In the genomic region with DNA sequence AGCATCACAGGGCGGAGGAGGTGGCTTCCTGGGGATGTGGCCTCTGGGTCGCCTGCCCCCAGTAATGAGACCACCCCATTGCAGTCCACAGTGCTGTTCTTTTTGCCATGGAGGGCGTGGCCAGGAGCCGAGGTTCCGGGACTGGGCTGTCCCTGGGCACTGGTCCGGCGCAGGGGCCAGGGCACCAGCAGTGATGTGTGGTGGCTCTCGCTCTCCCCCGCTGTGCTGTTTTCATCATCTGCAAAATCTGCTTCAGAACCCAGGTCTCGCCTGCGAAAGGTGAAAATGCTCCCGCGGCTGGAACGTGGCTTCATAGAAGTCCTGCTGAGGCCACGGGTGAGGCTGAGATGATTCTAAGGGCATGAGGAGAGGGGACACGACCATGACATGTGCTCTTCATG, we compare ENCODE assay signal across 18 cellular contexts. TPM values are rescaled to one million over a fixed set of nuclear protein-coding genes. Genes with fewer than 3 reads are reported as not detected.
DNase-seq lines count a peak whose midpoint lies in the region; ATAC-seq and TF ChIP-seq lines count a peak whose summit lies in the region.
"Had no signal": no experiment of that assay in that cellular context is flagged by ENCODE, and none has a peak within 500 bp of the region (broad histone marks: within the 10 kb centered on the region; RNA-seq: fewer than 3 reads in every experiment).

No MANE protein-coding gene starts in this region.

- TF ChIP-seq CTCF in chondrocyte (IDR thresholded peaks at IDR 0.05) (no peak), spleen (IDR thresholded peaks at IDR 0.05 in 8 of 11, conservative IDR thresholded peaks at IDR 0.05 in 3 of 11) (no peak)

- no peak overlapping the region for H3K27ac ChIP-seq in mesenchymal stem cell (ENCODE audit: low read length, poor library complexity, severe bottlenecking)
- H3K27ac ChIP-seq in spleen: no peak overlapping the region
- H3K27ac ChIP-seq: BLaER1 treated with 17β-estradiol and CSF1 and Interleukin-3, amounts not matched to agents 10 nM and 100 nM had no signal

- no peak overlapping the region for H2BK15ac ChIP-seq in mesenchymal stem cell (ENCODE audit: low read depth, poor library complexity, severe bottlenecking)

- H3K36me3 ChIP-seq in mesenchymal stem cell (ENCODE audit: control insufficient read depth in 1 of 2, insufficient read depth in 2 of 2, low read depth in 1 of 2, low read length in 2 of 2) (no peaks in the 10 kb centered on the region), spleen (peaks cover 0 to 16% (median 0%) of the 10 kb centered on the region in 6 donors)
- H3K36me3 ChIP-seq: BLaER1 treated with 17β-estradiol and CSF1 and Interleukin-3, amounts not matched to agents 10 nM and 100 nM had no signal

- H2BK12ac ChIP-seq in mesenchymal stem cell (ENCODE audit: low read length in 2 of 2): no peak overlapping the region

- H3K18ac ChIP-seq in mesenchymal stem cell (ENCODE audit: low read depth in 1 of 2, low read length in 2 of 2): no peak overlapping the region

- no peak overlapping the region for H4K8ac ChIP-seq in mesenchymal stem cell (ENCODE audit: low read length)

- H3K4me3 ChIP-seq in mesenchymal stem cell (ENCODE audit: insufficient read depth in 1 of 2, low read depth in 1 of 2, low read length in 2 of 2) (no peak overlapping the region), spleen (no peak overlapping the region)
- H3K4me3 ChIP-seq: BLaER1 treated with 17β-estradiol and CSF1 and Interleukin-3, amounts not matched to agents 10 nM and 100 nM had no signal

- H3K9me3 ChIP-seq in mesenchymal stem cell (ENCODE audit: control insufficient read depth, low read length): peaks cover 6% of the 10 kb centered on the region
- no peaks in the 10 kb centered on the region for H3K9me3 ChIP-seq in spleen

- no peak overlapping the region for H3K23ac ChIP-seq in mesenchymal stem cell (ENCODE audit: low read length in 2 of 2)

- H3K27me3 Mint-ChIP-seq in chondrocyte (ENCODE audit: low read depth): peaks cover 2% of the 10 kb centered on the region
- H3K27me3 Mint-ChIP-seq in activated T-cell treated with anti-CD3 and anti-CD28 coated beads, Interleukin-2, amount 50 U/mL, for 4 hours (ENCODE audit: low read depth): peaks cover 4% of the 10 kb centered on the region

- no peaks in the 10 kb centered on the region for H3K4me1 Mint-ChIP-seq in chondrocyte (ENCODE audit: low read depth)
- no peaks in the 10 kb centered on the region for H3K4me1 Mint-ChIP-seq in activated T-cell treated with anti-CD3 and anti-CD28 coated beads, Interleukin-2, amount 50 U/mL, for 4 hours (ENCODE audit: low read depth)
- H3K4me1 Mint-ChIP-seq: B cell had no signal

- H3K79me1 ChIP-seq in mesenchymal stem cell (replicated peaks; ENCODE audit: low read length, poor library complexity, severe bottlenecking): no peaks in the 10 kb centered on the region

- no peaks in the 10 kb centered on the region for H3K9me3 Mint-ChIP-seq in chondrocyte (ENCODE audit: low read depth)
- H3K9me3 Mint-ChIP-seq in activated T-cell treated with anti-CD3 and anti-CD28 coated beads, Interleukin-2, amount 50 U/mL, for 4 hours: no peaks in the 10 kb centered on the region
- H3K9me3 Mint-ChIP-seq: CD8-positive, alpha-beta T cell had no signal

- DNase-seq in cardiac septum (ENCODE audit: low spot score): peak; percentile 60
- DNase-seq in Right ventricle myocardium superior: no peak
- peak; percentile 58 for DNase-seq in chondrocyte (ENCODE audit: low spot score)
- DNase-seq in mesenchymal stem cell: no peak
- peak; percentile 56 for DNase-seq in spleen
- DNase-seq in activated T-cell treated with anti-CD3 and anti-CD28 coated beads, Interleukin-2, amount 50 U/mL, for 4 hours: no peak
- DNase-seq in NCI-H1092 treated with DMSO at 0.1 percent for 48 hours (lab: John Stamatoyannopoulos, UW): no peak
- DNase-seq in erythroblast (lab: John Stamatoyannopoulos, UW): no peak
- DNase-seq: Calu3; CD8-positive, alpha-beta T cell; DMS79 treated with DMSO at 0.1 percent for 48 hours; GF-D8; GOT3; H7 had no signal

- no peak overlapping the region for H3K14ac ChIP-seq in mesenchymal stem cell (ENCODE audit: low read length in 2 of 2)

- no peak for ATAC-seq in Right ventricle myocardium superior (ENCODE audit: poor library complexity)
- no peak for ATAC-seq in activated T-cell treated with anti-CD3 and anti-CD28 coated beads, Interleukin-2, amount 50 U/mL, for 4 hours
- ATAC-seq: CD8-positive, alpha-beta T cell; HCT116; HepG2 had no signal

- no peak overlapping the region for H2BK5ac ChIP-seq in mesenchymal stem cell (ENCODE audit: low read depth, low read length, poor library complexity, severe bottlenecking)

- no peak overlapping the region for H3K9ac ChIP-seq in mesenchymal stem cell (ENCODE audit: low read length)
- H3K9ac ChIP-seq: BLaER1 treated with 17β-estradiol and CSF1 and Interleukin-3, amounts not matched to agents 10 nM and 100 nM had no signal

- H3K4me2 ChIP-seq in mesenchymal stem cell (ENCODE audit: low read length, poor library complexity, severe bottlenecking): no peak overlapping the region
- H3K4me2 ChIP-seq: BLaER1 treated with 17β-estradiol and CSF1 and Interleukin-3, amounts not matched to agents 10 nM and 100 nM had no signal

- peak overlapping the region; percentile 34 for H2AFZ ChIP-seq in mesenchymal stem cell (ENCODE audit: low read depth, low read length)

- no peak for TF ChIP-seq POLR2A in spleen (IDR thresholded peaks at IDR 0.05)
- TF ChIP-seq POLR2A in erythroblast (IDR thresholded peaks at IDR 0.05; ENCODE audit: low read length): no peak

- H3K4me1 ChIP-seq in mesenchymal stem cell (ENCODE audit: control insufficient read depth, insufficient read depth, low read depth, low read length): no peaks in the 10 kb centered on the region
- no peaks in the 10 kb centered on the region for H3K4me1 ChIP-seq in spleen

- no peak overlapping the region for H2BK120ac ChIP-seq in mesenchymal stem cell (ENCODE audit: low read depth, low read length)

- H3K27me3 ChIP-seq in mesenchymal stem cell (ENCODE audit: control insufficient read depth in 1 of 2, insufficient read depth in 1 of 2, low read length in 2 of 2): peaks cover 0 to 15% of the 10 kb centered on the region in 2 experiments
- H3K27me3 ChIP-seq in spleen (replicated peaks in 1 of 7): no peaks in the 10 kb centered on the region
- H3K27me3 ChIP-seq: BLaER1 treated with 17β-estradiol and CSF1 and Interleukin-3, amounts not matched to agents 10 nM and 100 nM had no signal

- no peak overlapping the region for H2AK5ac ChIP-seq in mesenchymal stem cell (ENCODE audit: low read length, severe bottlenecking)

- H3K27ac Mint-ChIP-seq in chondrocyte (ENCODE audit: unreplicated experiment): no peak overlapping the region
- H3K27ac Mint-ChIP-seq: B cell; CD8-positive, alpha-beta T cell had no signal

- intact Hi-C loops in cardiac septum (cut with DNase I): no loop called here
- intact Hi-C loops in Right ventricle myocardium superior (cut with DNase I): no loop called here
- intact Hi-C loops in spleen (cut with DNase I; ENCODE audit: low total_unique reads): no loop called here

- WGBS in mesenchymal stem cell: 92% methylated on average over 16 of the region's 16 CpGs
- WGBS in spleen, 5 donors: 88 to 93% (median 88%) methylated on average over 15 to 16 of the region's 16 CpGs

- no peak overlapping the region for H3K4ac ChIP-seq in mesenchymal stem cell (ENCODE audit: low read depth in 1 of 2, low read length in 2 of 2)

- H3K36me3 Mint-ChIP-seq in chondrocyte (ENCODE audit: low read depth): no peaks in the 10 kb centered on the region
- H3K36me3 Mint-ChIP-seq in activated T-cell treated with anti-CD3 and anti-CD28 coated beads, Interleukin-2, amount 50 U/mL, for 4 hours (ENCODE audit: insufficient read depth): no peaks in the 10 kb centered on the region
- H3K36me3 Mint-ChIP-seq: CD8-positive, alpha-beta T cell had no signal

- no peak overlapping the region for H4K91ac ChIP-seq in mesenchymal stem cell (ENCODE audit: low read length)

- H3K4me3 Mint-ChIP-seq in chondrocyte (ENCODE audit: unreplicated experiment): no peak overlapping the region
- H3K4me3 Mint-ChIP-seq in activated T-cell treated with anti-CD3 and anti-CD28 coated beads, Interleukin-2, amount 50 U/mL, for 4 hours: no peak overlapping the region
- H3K4me3 Mint-ChIP-seq: B cell; CD8-positive, alpha-beta T cell had no signal

RNA-seq across cellular contexts. Expression of a gene that starts 45.8 kb away (rescaled TPM):
- total RNA-seq in cardiac septum (166 TPM), Right ventricle myocardium superior (162 TPM), chondrocyte (0.21 to 0.25 TPM (median 0.24 TPM) in 3 replicates), spleen (1 to 10 TPM in 1 of 7 donors, under 1 TPM in 3, not detected in 3; 0.17 to 1.2 (median 0.48) TPM)
- polyA plus RNA-seq in mesenchymal stem cell (2013, experiment 1 of 2): 0.29 TPM
- 0.34 TPM for polyA plus RNA-seq in mesenchymal stem cell (2013, experiment 2 of 2)
- under 1 TPM; 0.02 to 0.06 (median 0.02) TPM for polyA plus RNA-seq in spleen
- not detected for total RNA-seq in activated T-cell treated with anti-CD3 and anti-CD28 coated beads, Interleukin-2, amount 50 U/mL, for 4 hours
- total RNA-seq: HepG2 had no signal

Comparison
In these comparisons a context has a peak if more than half of its experiments do, and no peak if none do; other contexts are left out.
1. DNase-seq: peak in cardiac septum (single experiment), chondrocyte (single experiment) and spleen (single experiment); none in Right ventricle myocardium superior (single experiment), mesenchymal stem cell (single experiment), activated T-cell treated with anti-CD3 and anti-CD28 coated beads, Interleukin-2, amount 50 U/mL, for 4 hours (single experiment), NCI-H1092 treated with DMSO at 0.1 percent for 48 hours (single experiment) and erythroblast (0 of 2).
2. RNA of a gene that starts 45.8 kb away (total RNA-seq): 166 TPM in cardiac septum (single experiment) and 162 TPM in Right ventricle myocardium superior (single experiment); 0.21 to 0.25 TPM in chondrocyte, 0.17 to 1.2 TPM in spleen and not detected in activated T-cell treated with anti-CD3 and anti-CD28 coated beads, Interleukin-2, amount 50 U/mL, for 4 hours; every median in the first group is over 10 times any median in the second.